In genomic region chr2:106185475-106186184, GRCh38 we compare ENCODE assay signal across 27 cellular contexts.
"Had no signal": no experiment of that assay in that cellular context is flagged by ENCODE, and none has a peak within 500 bp of the region (broad histone marks: within the 10 kb centered on the region; RNA-seq: fewer than 3 reads in every experiment).

No MANE protein-coding gene starts in this region.

- DNase-seq: activated CD4-positive, alpha-beta T cell treated with anti-CD3 and anti-CD28 coated beads for 36 hours; activated CD4-positive, CD25-positive, alpha-beta regulatory T cell; activated effector memory CD4-positive, alpha-beta T cell treated with anti-CD3 and anti-CD28 coated beads, Interleukin-2, amount 50 U/mL, for 16 hours; activated naive CD4-positive, alpha-beta T cell treated with anti-CD3 and anti-CD28 coated beads, Interleukin-2, amount 50 U/mL, for 16 hours; activated T-cell treated with anti-CD3 and anti-CD28 coated beads for 4 hours; anterior cingulate cortex; dermis blood vessel endothelial cell; effector CD4-positive, alpha-beta T cell; foreskin keratinocyte; heart left ventricle; hypothalamus; immature natural killer cell; kidney; left colon; mammary epithelial cell; natural killer cell; posterior cingulate gyrus; right cardiac atrium; spleen; stimulated activated naive CD4-positive, alpha-beta T cell treated with Interleukin-2 at 50 U/mL for 16 hours; T-helper 1 cell had no signal

- H3K9me3 ChIP-seq: esophagus muscularis mucosa, heart left ventricle, spleen, tibial nerve had no signal

- ATAC-seq: activated CD4-positive, alpha-beta T cell treated with anti-CD3 and anti-CD28 coated beads for 36 hours; foreskin keratinocyte; heart left ventricle; left colon; natural killer cell; right cardiac atrium had no signal

- H3K27ac ChIP-seq: esophagus muscularis mucosa, foreskin keratinocyte, heart left ventricle, spleen, tibial nerve had no signal

- H3K27me3 Mint-ChIP-seq: activated CD4-positive, alpha-beta T cell treated with anti-CD3 and anti-CD28 coated beads for 36 hours had no signal

- H3K4me3 Mint-ChIP-seq: activated CD4-positive, alpha-beta T cell treated with anti-CD3 and anti-CD28 coated beads for 36 hours; activated T-helper 1 cell treated with anti-CD3 and anti-CD28 coated beads, Interleukin-12 subunit alpha, Interleukin-12 subunit beta, Interleukin-2, Interleukin-4 antibody, amounts not matched to agents 30 ng/mL and 10 ng/mL and 1 ng/mL, durations not matched to agents 14 hours and 24 hours and 36 hours; immature natural killer cell; mesothelial cell of epicardium; natural killer cell; T-helper 2 cell treated with Interferon-gamma antibody and Interleukin-4, amounts not matched to agents 5 μg/mL and 100 μg/mL, for 36 hours had no signal

- H3K4me3 ChIP-seq: esophagus muscularis mucosa, heart left ventricle, spleen, tibial nerve had no signal

- H3K27ac Mint-ChIP-seq: activated CD4-positive, alpha-beta T cell treated with anti-CD3 and anti-CD28 coated beads for 36 hours; activated T-helper 1 cell treated with anti-CD3 and anti-CD28 coated beads, Interleukin-12 subunit alpha, Interleukin-12 subunit beta, Interleukin-2, Interleukin-4 antibody, amounts not matched to agents 30 ng/mL and 10 ng/mL and 1 ng/mL, durations not matched to agents 14 hours and 24 hours and 36 hours; immature natural killer cell; mesothelial cell of epicardium; T-helper 2 cell treated with Interferon-gamma antibody and Interleukin-4, amounts not matched to agents 5 μg/mL and 100 μg/mL, for 36 hours had no signal

- H3K27me3 ChIP-seq: esophagus muscularis mucosa, foreskin keratinocyte, heart left ventricle, spleen, tibial nerve had no signal

- H3K36me3 ChIP-seq: esophagus muscularis mucosa, heart left ventricle, spleen, tibial nerve had no signal

- FAIRE-seq: colon, kidney had no signal

- H3K9me3 Mint-ChIP-seq: activated T-helper 1 cell treated with anti-CD3 and anti-CD28 coated beads, Interleukin-12 subunit alpha, Interleukin-12 subunit beta, Interleukin-2, Interleukin-4 antibody, amounts not matched to agents 30 ng/mL and 10 ng/mL and 1 ng/mL, durations not matched to agents 14 hours and 24 hours and 36 hours; immature natural killer cell; natural killer cell; T-helper 2 cell treated with Interferon-gamma antibody and Interleukin-4, amounts not matched to agents 5 μg/mL and 100 μg/mL, for 36 hours had no signal

- H3K36me3 Mint-ChIP-seq: immature natural killer cell, mesothelial cell of epicardium, natural killer cell had no signal
